ENCODE assay signal across 8 cellular contexts in the genomic region with DNA sequence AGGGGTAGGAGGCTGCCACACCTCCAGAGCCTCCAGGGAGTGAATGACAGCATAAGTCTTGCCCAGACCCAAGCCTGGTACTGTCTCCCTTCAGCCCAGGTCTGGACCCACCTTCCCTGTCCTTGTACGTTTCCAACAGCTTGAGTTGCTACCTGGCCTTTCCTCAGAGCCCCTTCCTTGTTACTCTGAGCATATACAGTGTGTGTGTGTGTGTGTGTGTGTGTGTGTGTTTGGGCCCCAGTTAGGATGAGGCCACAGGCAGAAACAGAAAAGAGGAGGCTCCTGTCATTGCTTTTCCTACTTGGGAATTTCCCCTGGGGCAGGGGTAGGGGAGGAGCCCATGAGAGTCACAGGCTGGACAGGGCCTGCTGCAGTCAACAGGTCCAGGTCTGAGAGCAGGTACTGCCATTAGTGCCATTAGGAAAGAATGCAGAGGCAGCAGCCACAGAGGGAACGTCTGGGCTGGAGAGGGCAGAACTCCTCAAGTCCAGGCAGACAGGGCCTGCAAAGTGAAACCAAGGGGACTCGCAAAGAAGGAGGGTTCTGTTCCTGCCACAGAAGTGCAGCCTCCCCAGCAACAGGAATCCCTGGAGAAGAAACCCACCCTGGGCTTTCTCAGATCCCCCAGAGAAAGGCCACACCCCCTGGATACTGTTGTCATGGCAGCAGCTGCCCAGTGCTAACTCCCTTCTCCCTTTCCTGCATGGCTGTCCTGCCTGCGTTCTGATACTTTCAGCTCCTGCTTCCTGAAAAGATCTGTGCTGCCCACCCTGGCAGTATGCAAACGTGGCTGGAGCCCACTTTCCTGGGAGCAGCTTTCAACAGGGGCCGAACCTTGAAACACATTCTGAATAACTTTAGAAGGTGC. TPM values are rescaled to one million over a fixed set of nuclear protein-coding genes. Genes with fewer than 3 reads are reported as not detected.
DNase-seq lines count a peak whose midpoint lies in the region; ATAC-seq and TF ChIP-seq lines count a peak whose summit lies in the region.
"Not testable (repeated sequence)": the region's sequence is repeated elsewhere in the genome, so short reads cannot be mapped to it uniquely, and the experiment has no call there.

No MANE protein-coding gene starts in this region.

- TF ChIP-seq POLR2A in uterus (IDR thresholded peaks at IDR 0.05): not testable (repeated sequence)

- peak; percentile 4 for DNase-seq in DMS53 treated with DMSO at 0.1 percent for 48 hours (lab: John Stamatoyannopoulos, UW; ENCODE audit: unreplicated experiment)
- DNase-seq in NCI-H1092 treated with DMSO at 0.1 percent for 48 hours (lab: John Stamatoyannopoulos, UW): peak; percentile 19
- peak; percentile 9 for DNase-seq in NCI-H345 (lab: John Stamatoyannopoulos, UW)
- peak; percentile 59 for DNase-seq in WTC11 (ENCODE audit: low spot score)
- DNase-seq in endothelial cell (ENCODE audit: low spot score): peak; percentile 38
- peak; percentile 83 for DNase-seq in left kidney (ENCODE audit: low read depth, low spot score)
- DNase-seq in osteoblast (ENCODE audit: insufficient read length, low spot score, missing footprints): not testable (repeated sequence)
- DNase-seq in uterus: peak; percentile 24 to 35

- H3K4me1 ChIP-seq in osteoblast (ENCODE audit: insufficient read depth, low read length): peaks cover 11% of the 10 kb centered on the region
- H3K4me1 ChIP-seq in uterus: not testable (repeated sequence)

- H3K79me2 ChIP-seq in osteoblast (ENCODE audit: insufficient read depth, low read length): not testable (repeated sequence)

- peak; percentile 90 for ATAC-seq in WTC11

- not testable (repeated sequence) for TF ChIP-seq CTCF in WTC11 (IDR thresholded peaks at IDR 0.05); endothelial cell (IDR thresholded peaks at IDR 0.05; ENCODE audit: unreplicated experiment); osteoblast (IDR thresholded peaks at IDR 0.05; ENCODE audit: extremely low read depth, low read depth, low read length); uterus (IDR thresholded peaks at IDR 0.05)

- POLR2A ChIA-PET in WTC11 (lab: Charles Lee): interaction anchor here (1.2 kb wide), 1 partner anchor 9 kb away, joined by 4 read pairs; no protein-coding TSS in a partner anchor

- H4K20me1 ChIP-seq in osteoblast (ENCODE audit: insufficient read depth, low read length): not testable (repeated sequence)

- H3K27ac Mint-ChIP-seq in WTC11; endothelial cell (ENCODE audit: unreplicated experiment): not testable (repeated sequence)

- H3K36me3 Mint-ChIP-seq in WTC11; endothelial cell (ENCODE audit: low read depth, unreplicated experiment): not testable (repeated sequence)

- H3K27me3 ChIP-seq in osteoblast (ENCODE audit: insufficient read depth, low read length); uterus: not testable (repeated sequence)

- H3K27me3 Mint-ChIP-seq in WTC11 (ENCODE audit: low read depth); endothelial cell (ENCODE audit: unreplicated experiment): not testable (repeated sequence)

- not testable (repeated sequence) for H3K27ac ChIP-seq in osteoblast (ENCODE audit: low read depth, low read length); uterus

- not testable (repeated sequence) for H3K4me1 Mint-ChIP-seq in WTC11; endothelial cell (ENCODE audit: unreplicated experiment)

- H2AFZ ChIP-seq in osteoblast (ENCODE audit: low read length): peak overlapping the region; percentile 40

- peak overlapping the region; percentile 55 for H3K4me2 ChIP-seq in osteoblast (ENCODE audit: insufficient read depth, low read length)

- intact Hi-C loops in uterus (cut with DNase I; ENCODE audit: low total_unique reads): loop anchor here (10.0 kb wide), 1 partner anchor 104 kb away; no protein-coding TSS in a partner anchor

- not testable (repeated sequence) for H3K36me3 ChIP-seq in osteoblast (ENCODE audit: insufficient read depth, low read length); uterus

- not testable (repeated sequence) for H3K9me3 Mint-ChIP-seq in WTC11; endothelial cell (ENCODE audit: unreplicated experiment)

- not testable (repeated sequence) for H3K4me3 ChIP-seq in osteoblast (ENCODE audit: insufficient read depth, low read length); uterus

- H3K4me3 Mint-ChIP-seq in WTC11; endothelial cell (ENCODE audit: unreplicated experiment): not testable (repeated sequence)

- not testable (repeated sequence) for H3K9me3 ChIP-seq in osteoblast (ENCODE audit: low read depth, low read length); uterus

- CTCF ChIA-PET in WTC11 (lab: Charles Lee): interaction anchor here (2.5 kb wide), 1 partner anchor 9 kb away, joined by 23 read pairs; a partner anchor contains a TSS

RNA-seq across cellular contexts. Expression of a gene that starts 9.9 kb away (rescaled TPM):
- total RNA-seq in WTC11 (2021) (4.6 to 4.9 TPM (median 4.7 TPM) in 3 replicates), endothelial cell (ENCODE audit: unreplicated experiment) (12.5 TPM), osteoblast (33.0 and 38.7 TPM in 2 replicates), uterus (100 to 1,000 TPM in 3 of 4 donors, 10 to 100 TPM in 1; 70.0 to 362 (median 176) TPM)

RNA-seq across cellular contexts. Expression of a gene that starts 30.9 kb away (rescaled TPM):
- total RNA-seq in WTC11 (2021) (9.3 to 14.1 TPM (median 11.7 TPM) in 3 replicates), endothelial cell (ENCODE audit: unreplicated experiment) (12.2 TPM), osteoblast (12.7 and 13.0 TPM in 2 replicates), uterus (100 to 1,000 TPM in 1 of 4 donors, 10 to 100 TPM in 3; 13.8 to 120 (median 66.1) TPM)

RNA-seq across cellular contexts. Expression of a gene that starts 47.8 kb away (rescaled TPM):
- total RNA-seq in WTC11 (2021): 325 to 355 TPM (median 329 TPM) in 3 replicates
- 362 TPM for total RNA-seq in endothelial cell (ENCODE audit: unreplicated experiment)
- 678 and 953 TPM in 2 replicates for total RNA-seq in osteoblast
- total RNA-seq in uterus: 100 to 1,000 TPM; 258 to 722 (median 535) TPM

RNA-seq across cellular contexts. Expression of a gene that starts 53.4 kb away (rescaled TPM):
- total RNA-seq in WTC11 (2021): 46.4 to 55.0 TPM (median 50.6 TPM) in 3 replicates
- 95.5 TPM for total RNA-seq in endothelial cell (ENCODE audit: unreplicated experiment)
- total RNA-seq in osteoblast: 38.3 and 45.6 TPM in 2 replicates
- total RNA-seq in uterus: 100 to 1,000 TPM in 3 of 4 donors, 10 to 100 TPM in 1; 79.8 to 380 (median 308) TPM
